In the genomic region with DNA sequence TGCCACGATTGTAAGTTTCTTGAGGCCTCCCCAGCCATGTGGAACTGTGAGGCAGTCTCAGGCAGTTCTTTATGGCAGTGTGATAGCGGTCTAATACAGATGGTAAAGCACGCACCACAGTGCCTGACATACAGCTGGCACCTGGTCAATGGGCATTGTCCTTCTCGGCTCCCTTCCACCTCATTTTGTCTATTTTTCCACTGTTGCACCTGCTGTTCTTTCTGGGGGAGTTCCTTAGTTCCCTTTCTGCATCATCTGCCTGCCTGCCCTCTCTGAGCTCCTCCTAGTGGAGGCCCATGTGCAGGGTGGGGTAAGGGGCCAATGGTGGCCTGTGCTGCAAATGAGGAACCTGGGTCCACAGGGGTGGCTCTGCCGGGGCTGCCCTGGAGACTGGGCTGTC, we compare ENCODE assay signal across 16 cellular contexts.
DNase-seq lines count a peak whose midpoint lies in the region; ATAC-seq and TF ChIP-seq lines count a peak whose summit lies in the region.
"Had no signal": no experiment of that assay in that cellular context is flagged by ENCODE, and none has a peak within 500 bp of the region (broad histone marks: within the 10 kb centered on the region; RNA-seq: fewer than 3 reads in every experiment).

No MANE protein-coding gene starts in this region.

- no peaks in the 10 kb centered on the region for H4K20me1 ChIP-seq in DOHH2 (ENCODE audit: control insufficient read depth, insufficient read depth, low read depth, low read length)

- H3K36me3 Mint-ChIP-seq in activated B cell treated with CpG ODN at 0.5 μM for 24 hours (ENCODE audit: low read depth), result no peaks in the 10 kb centered on the region
- no peaks in the 10 kb centered on the region for H3K36me3 Mint-ChIP-seq in nephron progenitor cell (ENCODE audit: low read depth)

- no peaks in the 10 kb centered on the region for H3K27me3 ChIP-seq in DOHH2 (ENCODE audit: control insufficient read depth, low read length)
- H3K27me3 ChIP-seq: suprapubic skin had no signal

- peaks cover 31% of the 10 kb centered on the region for H3K4me1 ChIP-seq in DOHH2 (ENCODE audit: control insufficient read depth, low read length)
- H3K4me1 ChIP-seq: parathyroid adenoma, suprapubic skin had no signal

- TF ChIP-seq CTCF in DOHH2 (IDR thresholded peaks at IDR 0.05; ENCODE audit: low read depth, low read length, poor library complexity, severe bottlenecking), result peak; percentile 59
- peak; percentile 12 for TF ChIP-seq CTCF in GM20000 (IDR thresholded peaks at IDR 0.05; ENCODE audit: extremely low read depth, missing control alignments)
- TF ChIP-seq CTCF in activated B cell treated with CpG ODN at 0.5 μM for 24 hours (IDR thresholded peaks at IDR 0.05), result no peak
- TF ChIP-seq CTCF in nephron progenitor cell (IDR thresholded peaks at IDR 0.05), result no peak

- peaks cover 24% of the 10 kb centered on the region for H3K4me1 Mint-ChIP-seq in activated B cell treated with CpG ODN at 0.5 μM for 24 hours
- no peaks in the 10 kb centered on the region for H3K4me1 Mint-ChIP-seq in nephron progenitor cell

- CTCF ChIA-PET in activated B cell treated with CpG ODN at 0.5 μM for 24 hours (lab: Charles Lee), result interaction anchor here (1.3 to 1.4 kb wide), 2 partner anchors 129 to 812 kb away, joined by 3 to 6 read pairs; a partner anchor contains a TSS

- H3K27ac Mint-ChIP-seq in activated B cell treated with CpG ODN at 0.5 μM for 24 hours, result peak overlapping the region; percentile 67
- H3K27ac Mint-ChIP-seq in nephron progenitor cell, result no peak overlapping the region

- H3K79me2 ChIP-seq in DOHH2 (ENCODE audit: control insufficient read depth, low read length), result no peaks in the 10 kb centered on the region
- H3K79me2 ChIP-seq: parathyroid adenoma had no signal

- H3K27me3 Mint-ChIP-seq in activated B cell treated with CpG ODN at 0.5 μM for 24 hours, result no peaks in the 10 kb centered on the region
- peaks cover 2% of the 10 kb centered on the region for H3K27me3 Mint-ChIP-seq in nephron progenitor cell (ENCODE audit: low read depth, poor library complexity)

- peak overlapping the region; percentile 25 for H3K4me2 ChIP-seq in DOHH2 (ENCODE audit: low read length)

- H3K4me3 ChIP-seq in DOHH2 (ENCODE audit: low read length), result no peak overlapping the region
- H3K4me3 ChIP-seq: suprapubic skin had no signal

- POLR2A ChIA-PET in activated B cell treated with CpG ODN at 0.5 μM for 24 hours (lab: Charles Lee), result interaction anchor here (0.8 kb wide), 1 partner anchor 102 kb away, joined by 3 read pairs; no protein-coding TSS in a partner anchor

- peak; percentile 28 for DNase-seq in GM20000 (ENCODE audit: low spot score)
- DNase-seq in activated B cell treated with CpG ODN at 0.5 μM for 24 hours, result peak; percentile 29
- DNase-seq in NCI-H128 (lab: John Stamatoyannopoulos, UW; ENCODE audit: unreplicated experiment), result no peak
- DNase-seq in nephron progenitor cell, result no peak
- no peak for DNase-seq in activated CD4-positive, alpha-beta T cell treated with anti-CD3 and anti-CD28 coated beads, Interleukin-2, amount 50 U/mL, for 1 hour
- DNase-seq in NCI-H1694 treated with DMSO at 0.1 percent for 48 hours (lab: John Stamatoyannopoulos, UW), result no peak
- DNase-seq: activated CD4-positive, alpha-beta T cell treated with anti-CD3 and anti-CD28 coated beads for 1 hour; activated effector memory CD4-positive, alpha-beta T cell treated with Interleukin-2 at 50 U/mL for 16 hours; foreskin fibroblast; NCI-H187; stimulated activated CD4-positive, alpha-beta T cell treated with anti-CD3 and anti-CD28 coated beads, Interleukin-4, amount 100 ng/mL, for 1 hour had no signal

- no peaks in the 10 kb centered on the region for H3K9me3 Mint-ChIP-seq in activated B cell treated with CpG ODN at 0.5 μM for 24 hours
- H3K9me3 Mint-ChIP-seq in nephron progenitor cell, result no peaks in the 10 kb centered on the region

- H3K36me3 ChIP-seq in DOHH2 (ENCODE audit: control insufficient read depth, low read length), result no peaks in the 10 kb centered on the region
- H3K36me3 ChIP-seq: suprapubic skin had no signal

- no peak overlapping the region for H3K4me3 Mint-ChIP-seq in activated B cell treated with CpG ODN at 0.5 μM for 24 hours
- H3K4me3 Mint-ChIP-seq in nephron progenitor cell, result no peak overlapping the region

- ATAC-seq in HG03521 (IDR thresholded peaks at IDR 0.05; ENCODE audit: unreplicated experiment) (peak; percentile 57), activated B cell treated with CpG ODN at 0.5 μM for 24 hours (ENCODE audit: low read depth) (peak; percentile 98)
- ATAC-seq: left lobe of liver had no signal

- H3K9me2 ChIP-seq in DOHH2 (replicated peaks; ENCODE audit: control insufficient read depth, low read length), result no peaks in the 10 kb centered on the region

- no peak overlapping the region for H3K27ac ChIP-seq in DOHH2 (ENCODE audit: low read depth, low read length)
- H3K27ac ChIP-seq: parathyroid adenoma, suprapubic skin had no signal

- intact Hi-C loops in activated B cell treated with CpG ODN at 0.5 μM for 24 hours (cut with micrococcal nuclease), result loop anchor here (1.0 to 2.0 kb wide), 2 partner anchors 41 to 73 kb away; no protein-coding TSS in a partner anchor

- H3F3A ChIP-seq in DOHH2 (ENCODE audit: control insufficient read depth, insufficient read depth), result no peaks in the 10 kb centered on the region

- H3K9me3 ChIP-seq in DOHH2 (ENCODE audit: control insufficient read depth, insufficient read depth, low read length), result no peaks in the 10 kb centered on the region
- H3K9me3 ChIP-seq: suprapubic skin had no signal

Comparison
In these comparisons a context has a peak if more than half of its experiments do, and no peak if none do; other contexts are left out.
1. CTCF ChIP-seq: peak in DOHH2 (single experiment) and GM20000 (single experiment); none in activated B cell treated with CpG ODN at 0.5 μM for 24 hours (single experiment) and nephron progenitor cell (single experiment).
2. DNase-seq: peak in GM20000 (single experiment) and activated B cell treated with CpG ODN at 0.5 μM for 24 hours (single experiment); none in NCI-H128 (single experiment), nephron progenitor cell (single experiment), activated CD4-positive, alpha-beta T cell treated with anti-CD3 and anti-CD28 coated beads, Interleukin-2, amount 50 U/mL, for 1 hour (single experiment) and NCI-H1694 treated with DMSO at 0.1 percent for 48 hours (single experiment).